22 cellular contexts compared by ENCODE assay signal in genomic region chr2:190062053-190062452, GRCh38. TPM values are rescaled to one million over a fixed set of nuclear protein-coding genes. Genes with fewer than 3 reads are reported as not detected.
DNase-seq lines count a peak whose midpoint lies in the region; ATAC-seq, FAIRE-seq and TF ChIP-seq lines count a peak whose summit lies in the region.
"Had no signal": no experiment of that assay in that cellular context is flagged by ENCODE, and none has a peak within 500 bp of the region (broad histone marks: within the 10 kb centered on the region; RNA-seq: fewer than 3 reads in every experiment).

No MANE protein-coding gene starts in this region.

- H3K27ac ChIP-seq in brain microvascular endothelial cell (no peak overlapping the region), neuronal stem cell (replicated peaks; ENCODE audit: low read length) (no peak overlapping the region)
- H3K27ac ChIP-seq: A549, adrenal gland, C4-2B, cardiac muscle cell, lower lobe of right lung, spleen had no signal

- H3K27ac Mint-ChIP-seq in nephron, result peak overlapping the region in 1 of 3 experiments; percentile 29
- H3K27ac Mint-ChIP-seq: activated CD4-positive, alpha-beta T cell treated with anti-CD3 and anti-CD28 coated beads, Interleukin-2, amount 10 ng/mL, durations not matched to agents 24 days and 14 days; H9; immature natural killer cell; naive thymus-derived CD8-positive, alpha-beta T cell had no signal

- no peak overlapping the region for H3K14ac ChIP-seq in neuronal stem cell (ENCODE audit: low read length)

- TF ChIP-seq POLR2A in GM12892 (IDR thresholded peaks at IDR 0.05; ENCODE audit: low read depth, low read length), result no peak

- no peak overlapping the region for H4K91ac ChIP-seq in neuronal stem cell (ENCODE audit: low read depth, low read length, poor library complexity)

- no peak for FAIRE-seq in GM12892 (lab: Jason Lieb, UNC)
- FAIRE-seq: A549 had no signal

- no peak overlapping the region for H2BK12ac ChIP-seq in neuronal stem cell (ENCODE audit: low read length)

- no peak overlapping the region for H3K23ac ChIP-seq in neuronal stem cell (ENCODE audit: low read depth, low read length, poor library complexity)

- H2BK15ac ChIP-seq in neuronal stem cell (ENCODE audit: low read length), result no peak overlapping the region

- no peak overlapping the region for H3K18ac ChIP-seq in neuronal stem cell (ENCODE audit: low read length)

- H3K9me3 ChIP-seq in neuronal stem cell (replicated peaks in 1 of 2; ENCODE audit: control insufficient read depth in 2 of 2, insufficient read depth in 1 of 2, low read depth in 1 of 2, low read length in 2 of 2), result no peaks in the 10 kb centered on the region
- H3K9me3 ChIP-seq: A549, adrenal gland, lower lobe of right lung, spleen had no signal

- H3K4me3 ChIP-seq in brain microvascular endothelial cell (ENCODE audit: low read depth, low read length), result peak overlapping the region; percentile 21
- H3K4me3 ChIP-seq in neuronal stem cell (ENCODE audit: low read length in 2 of 2), result no peak overlapping the region
- H3K4me3 ChIP-seq: A549, adrenal gland, cardiac muscle cell, lower lobe of right lung, spleen had no signal

- DNase-seq in AG08395 (ENCODE audit: low spot score), result peak; percentile 6
- DNase-seq in NCI-H146 (lab: John Stamatoyannopoulos, UW), result peak; percentile 31
- DNase-seq in brain microvascular endothelial cell, result no peak
- no peak for DNase-seq in neuronal stem cell (ENCODE audit: low spot score)
- DNase-seq in activated naive CD4-positive, alpha-beta T cell (lab: John Stamatoyannopoulos, UW), result no peak
- DNase-seq in GM12892 (ENCODE audit: insufficient read length), result no peak
- DNase-seq: activated CD4-positive, alpha-beta T cell treated with anti-CD3 and anti-CD28 coated beads, Interleukin-2, amount 10 ng/mL, durations not matched to agents 24 days and 14 days; activated effector memory CD4-positive, alpha-beta T cell treated with anti-CD3 and anti-CD28 coated beads, Interleukin-2, amount 50 U/mL, for 16 hours; adrenal gland; H9; immature natural killer cell; lower lobe of right lung; naive thymus-derived CD8-positive, alpha-beta T cell; NCI-H1417 treated with DMSO at 0.1 percent for 48 hours; NCI-H345; spleen; stimulated activated CD4-positive, alpha-beta T cell treated with anti-CD3 and anti-CD28 coated beads, Interleukin-4, amount 100 ng/mL, for 4 hours had no signal

- H3K4me2 ChIP-seq in neuronal stem cell (ENCODE audit: insufficient read depth, low read length, poor library complexity, severe bottlenecking), result no peak overlapping the region
- H3K4me2 ChIP-seq: A549 had no signal

- no peak overlapping the region for H2BK5ac ChIP-seq in neuronal stem cell (ENCODE audit: low read length)

- H2AFZ ChIP-seq in neuronal stem cell (ENCODE audit: low read length), result no peak overlapping the region

- H3K9me3 Mint-ChIP-seq in nephron, result no peaks in the 10 kb centered on the region
- H3K9me3 Mint-ChIP-seq: activated CD4-positive, alpha-beta T cell treated with anti-CD3 and anti-CD28 coated beads, Interleukin-2, amount 10 ng/mL, durations not matched to agents 24 days and 14 days; H9; immature natural killer cell; naive thymus-derived CD8-positive, alpha-beta T cell had no signal

- no peak overlapping the region for H4K8ac ChIP-seq in neuronal stem cell (ENCODE audit: low read depth, low read length)

- no peak overlapping the region for H2BK120ac ChIP-seq in neuronal stem cell (ENCODE audit: low read depth, low read length)

- H3K27me3 ChIP-seq in brain microvascular endothelial cell (replicated peaks) (no peaks in the 10 kb centered on the region), neuronal stem cell (ENCODE audit: control insufficient read depth in 3 of 3, insufficient read depth in 3 of 3, low read depth in 1 of 3, low read length in 3 of 3) (no peaks in the 10 kb centered on the region)
- H3K27me3 ChIP-seq: adrenal gland, cardiac muscle cell, spleen had no signal

- H3K4ac ChIP-seq in neuronal stem cell (ENCODE audit: low read length), result no peak overlapping the region

- TF ChIP-seq CTCF in brain microvascular endothelial cell (IDR thresholded peaks at IDR 0.05; ENCODE audit: low read depth, low read length, missing control alignments) (no peak), nephron (IDR thresholded peaks at IDR 0.05; ENCODE audit: unreplicated experiment in 3 of 3) (no peak)

- H2AK5ac ChIP-seq in neuronal stem cell (ENCODE audit: low read depth, low read length), result no peak overlapping the region

- H3K27me3 Mint-ChIP-seq in nephron (ENCODE audit: low read depth), result no peaks in the 10 kb centered on the region

- H3K79me1 ChIP-seq in neuronal stem cell (ENCODE audit: low read depth, low read length), result no peaks in the 10 kb centered on the region

- no peak for ATAC-seq in GM18502 (IDR thresholded peaks at IDR 0.05; ENCODE audit: poor library complexity, unreplicated experiment)
- ATAC-seq: A549; lower lobe of right lung; naive thymus-derived CD8-positive, alpha-beta T cell had no signal

- H3K36me3 ChIP-seq in brain microvascular endothelial cell (replicated peaks) (no peaks in the 10 kb centered on the region), neuronal stem cell (replicated peaks in 1 of 2; ENCODE audit: control insufficient read depth in 2 of 2, insufficient read depth in 2 of 2, low read length in 2 of 2) (no peaks in the 10 kb centered on the region)
- H3K36me3 ChIP-seq: adrenal gland, cardiac muscle cell, lower lobe of right lung, spleen had no signal

- no peak overlapping the region for H3K9ac ChIP-seq in neuronal stem cell (ENCODE audit: low read depth, low read length, poor library complexity)

- peaks cover 19% of the 10 kb centered on the region for H3K4me1 Mint-ChIP-seq in nephron
- H3K4me1 Mint-ChIP-seq: activated CD4-positive, alpha-beta T cell treated with anti-CD3 and anti-CD28 coated beads, Interleukin-2, amount 10 ng/mL, durations not matched to agents 24 days and 14 days; H9; immature natural killer cell; naive thymus-derived CD8-positive, alpha-beta T cell had no signal

- H3K4me3 Mint-ChIP-seq in nephron, result peak overlapping the region; percentile 57 to 92 (median 72)
- H3K4me3 Mint-ChIP-seq: activated CD4-positive, alpha-beta T cell treated with anti-CD3 and anti-CD28 coated beads, Interleukin-2, amount 10 ng/mL, durations not matched to agents 24 days and 14 days; H9; immature natural killer cell; naive thymus-derived CD8-positive, alpha-beta T cell had no signal

- no CpG with 5 or more reads among the region's 6 CpGs for WGBS in neuronal stem cell (ENCODE audit: extremely low coverage in 2 of 2, insufficient read length in 2 of 2, insufficient replicate concordance in 1 of 2), 2 donors

- in situ Hi-C loops in brain microvascular endothelial cell (cut with HindIII; ENCODE audit: low pct_ligation_motif_present, low sequenced_read_pairs), result no loop called here

- H3K4me1 ChIP-seq in neuronal stem cell (ENCODE audit: control insufficient read depth in 2 of 2, insufficient read depth in 1 of 2, low read depth in 1 of 2, low read length in 2 of 2), result no peaks in the 10 kb centered on the region
- H3K4me1 ChIP-seq: A549, adrenal gland, lower lobe of right lung, spleen had no signal

- no peaks in the 10 kb centered on the region for H3K36me3 Mint-ChIP-seq in nephron (ENCODE audit: low read depth)
- H3K36me3 Mint-ChIP-seq: immature natural killer cell; naive thymus-derived CD8-positive, alpha-beta T cell had no signal

RNA-seq across cellular contexts. Expression of gene MSTN, which starts 0.5 kb away (rescaled TPM):
- 0.07 TPM for polyA plus RNA-seq in neuronal stem cell (2013, experiment 1 of 2)
- polyA plus RNA-seq in neuronal stem cell (2013, experiment 2 of 2), result 0.08 TPM
- not detected for polyA plus RNA-seq in GM12892 (2012; ENCODE audit: missing spikeins)
- polyA plus RNA-seq: cardiac muscle cell, immature natural killer cell had no signal

Comparison
In these comparisons a context has a peak if more than half of its experiments do, and no peak if none do; other contexts are left out.
1. DNase-seq: peak in AG08395 (single experiment) and NCI-H146 (single experiment); none in brain microvascular endothelial cell (single experiment), neuronal stem cell (single experiment), activated naive CD4-positive, alpha-beta T cell (0 of 4) and GM12892 (single experiment).